In genomic region chr13:45416521-45417125, GRCh38 we compare ENCODE assay signal across 8 cellular contexts. TPM values are rescaled to one million over a fixed set of nuclear protein-coding genes. Genes with fewer than 3 reads are reported as not detected.
A peak's percentile ranks its signal among the peaks of the same experiment; 100 is the strongest.
DNase-seq lines count a peak whose midpoint lies in the region; ATAC-seq and TF ChIP-seq lines count a peak whose summit lies in the region.

No MANE protein-coding gene starts in this region.

- DNase-seq in activated CD4-positive, alpha-beta T cell treated with anti-CD3 and anti-CD28 coated beads, Interleukin-2, amount 10 ng/mL, durations not matched to agents 7 days and 5 days = no peak
- no peak for DNase-seq in activated CD4-positive, alpha-beta T cell treated with anti-CD3 and anti-CD28 coated beads for 1 hour
- DNase-seq in immature natural killer cell (no peak), testis (no peak), islet precursor cell (no peak)

- H3K4me3 ChIP-seq in SU-DHL-6 (ENCODE audit: insufficient read depth, low read length, poor library complexity, severe bottlenecking) (peak overlapping the region; percentile 62), testis (peak overlapping the region; percentile 75 to 89)

- peaks cover 6% of the 10 kb centered on the region for H3K36me3 Mint-ChIP-seq in activated CD4-positive, alpha-beta T cell treated with anti-CD3 and anti-CD28 coated beads, Interleukin-2, amount 10 ng/mL, durations not matched to agents 7 days and 5 days (ENCODE audit: low read depth)
- peaks cover under 1% of the 10 kb centered on the region in 3 donors for H3K36me3 Mint-ChIP-seq in immature natural killer cell

- TF ChIP-seq CTCF in SU-DHL-6 (IDR thresholded peaks at IDR 0.05; ENCODE audit: insufficient read depth, low read length, poor library complexity, severe bottlenecking) (no peak), testis (IDR thresholded peaks at IDR 0.05) (no peak)

- H3K4me1 ChIP-seq in testis = peaks cover 17% of the 10 kb centered on the region

- peak overlapping the region; percentile 96 for H3K27ac Mint-ChIP-seq in activated CD4-positive, alpha-beta T cell treated with anti-CD3 and anti-CD28 coated beads, Interleukin-2, amount 10 ng/mL, durations not matched to agents 7 days and 5 days
- H3K27ac Mint-ChIP-seq in immature natural killer cell = peak overlapping the region; percentile 92 to 96 (median 95)

- H3K9me2 ChIP-seq in SU-DHL-6 (replicated peaks; ENCODE audit: insufficient read depth, low read length) = no peaks in the 10 kb centered on the region

- no peaks in the 10 kb centered on the region for H3K79me2 ChIP-seq in SU-DHL-6 (ENCODE audit: insufficient read depth, low read length)

- H3K9me3 ChIP-seq in SU-DHL-6 (ENCODE audit: insufficient read depth, low read length) = no peaks in the 10 kb centered on the region
- H3K9me3 ChIP-seq in testis = no peaks in the 10 kb centered on the region

- no peak overlapping the region for H3K27ac ChIP-seq in SU-DHL-6 (ENCODE audit: low read depth, low read length)
- peak overlapping the region; percentile 91 to 94 for H3K27ac ChIP-seq in testis

- no peaks in the 10 kb centered on the region for H3K36me3 ChIP-seq in SU-DHL-6 (ENCODE audit: low read length)
- no peaks in the 10 kb centered on the region for H3K36me3 ChIP-seq in testis (ENCODE audit: low read depth, missing control alignments)

- H3K27me3 ChIP-seq in SU-DHL-6 (ENCODE audit: low read length) (no peaks in the 10 kb centered on the region), testis (no peaks in the 10 kb centered on the region)

- H3K4me1 Mint-ChIP-seq in activated CD4-positive, alpha-beta T cell treated with anti-CD3 and anti-CD28 coated beads, Interleukin-2, amount 10 ng/mL, durations not matched to agents 7 days and 5 days = peaks cover 21% of the 10 kb centered on the region
- H3K4me1 Mint-ChIP-seq in immature natural killer cell = peaks cover 20 to 29% of the 10 kb centered on the region in 2 donors

- H3K4me3 Mint-ChIP-seq in activated CD4-positive, alpha-beta T cell treated with anti-CD3 and anti-CD28 coated beads, Interleukin-2, amount 10 ng/mL, durations not matched to agents 7 days and 5 days = peak overlapping the region; percentile 87
- H3K4me3 Mint-ChIP-seq in immature natural killer cell = peak overlapping the region; percentile 90 to 98 (median 96)

- 36 to 52% methylated on average over 10 of the region's 10 CpGs for WGBS in testis, 2 donors

- H3K27me3 Mint-ChIP-seq in activated CD4-positive, alpha-beta T cell treated with anti-CD3 and anti-CD28 coated beads, Interleukin-2, amount 10 ng/mL, durations not matched to agents 7 days and 5 days = no peaks in the 10 kb centered on the region
- peaks cover 8 to 18% (median 14%) of the 10 kb centered on the region in 3 donors for H3K27me3 Mint-ChIP-seq in immature natural killer cell (ENCODE audit: low read depth in 3 of 3)

- intact Hi-C loops in testis (cut with DNase I; ENCODE audit: low total_unique reads) = no loop called here

- CTCF ChIA-PET in activated CD4-positive, alpha-beta T cell treated with anti-CD3 and anti-CD28 coated beads, Interleukin-2, amount 10 ng/mL, durations not matched to agents 7 days and 5 days (lab: Charles Lee) = interaction anchor here (0.8 to 2.7 kb wide), 9 partner anchors 10 to 904 kb away, joined by 3 to 9 read pairs (median 3); no protein-coding TSS in a partner anchor

- no peaks in the 10 kb centered on the region for H3K9me3 Mint-ChIP-seq in activated CD4-positive, alpha-beta T cell treated with anti-CD3 and anti-CD28 coated beads, Interleukin-2, amount 10 ng/mL, durations not matched to agents 7 days and 5 days
- H3K9me3 Mint-ChIP-seq in immature natural killer cell = no peaks in the 10 kb centered on the region

- peak overlapping the region; percentile 83 for H3K4me2 ChIP-seq in SU-DHL-6 (ENCODE audit: low read depth, low read length, poor library complexity, severe bottlenecking)

- ATAC-seq in HG02885 (IDR thresholded peaks at IDR 0.05; ENCODE audit: poor library complexity, unreplicated experiment) (no peak), HG02970 (IDR thresholded peaks at IDR 0.05; ENCODE audit: low FRiP score, unreplicated experiment) (no peak)

- POLR2A ChIA-PET in activated CD4-positive, alpha-beta T cell treated with anti-CD3 and anti-CD28 coated beads, Interleukin-2, amount 10 ng/mL, durations not matched to agents 7 days and 5 days (lab: Charles Lee) = no interaction called here

- no peaks in the 10 kb centered on the region for H4K20me1 ChIP-seq in SU-DHL-6 (ENCODE audit: low read depth, low read length)

- H2AFZ ChIP-seq in SU-DHL-6 (ENCODE audit: low read depth, low read length, severe bottlenecking) = no peak overlapping the region

- no peak for TF ChIP-seq POLR2A in testis (IDR thresholded peaks at IDR 0.05)

- H3K9ac ChIP-seq in SU-DHL-6 (ENCODE audit: low read length) = peak overlapping the region; percentile 47; the same call in 1 of the 2 replicates

- H3F3A ChIP-seq in SU-DHL-6 (ENCODE audit: insufficient read depth) = peaks cover 13% of the 10 kb centered on the region

RNA-seq across cellular contexts. Expression of gene SLC25A30, which starts 1.6 kb away (rescaled TPM):
- total RNA-seq in activated CD4-positive, alpha-beta T cell treated with anti-CD3 and anti-CD28 coated beads, Interleukin-2, amount 10 ng/mL, durations not matched to agents 7 days and 5 days = 10 to 100 TPM; 20.6 to 21.2 TPM
- polyA plus RNA-seq in immature natural killer cell (1 to 10 TPM in 2 of 3 donors, under 1 TPM in 1; 0.77 to 2.0 (median 1.5) TPM), testis (ENCODE audit: insufficient read depth, low read depth, low replicate concordance) (14.5 TPM)
- total RNA-seq in testis = 10 to 100 TPM; 15.7 to 16.4 TPM

RNA-seq across cellular contexts. Expression of gene COG3, which starts 48.1 kb away (rescaled TPM):
- 10 to 100 TPM; 20.9 to 25.0 TPM for total RNA-seq in activated CD4-positive, alpha-beta T cell treated with anti-CD3 and anti-CD28 coated beads, Interleukin-2, amount 10 ng/mL, durations not matched to agents 7 days and 5 days
- 10 to 100 TPM; 25.5 to 48.2 (median 27.8) TPM for polyA plus RNA-seq in immature natural killer cell
- 10 to 100 TPM; 39.6 to 46.1 TPM for total RNA-seq in testis
- polyA plus RNA-seq in testis (ENCODE audit: insufficient read depth, low read depth, low replicate concordance) = 22.5 TPM
